ENCODE assay signal across 12 cellular contexts in genomic region chr9:27194401-27195091, GRCh38.
A peak's percentile ranks its signal among the peaks of the same experiment; 100 is the strongest.
DNase-seq lines count a peak whose midpoint lies in the region; ATAC-seq, FAIRE-seq and TF ChIP-seq lines count a peak whose summit lies in the region.
"Had no signal": no experiment of that assay in that cellular context is flagged by ENCODE, and none has a peak within 500 bp of the region (broad histone marks: within the 10 kb centered on the region; RNA-seq: fewer than 3 reads in every experiment).

No MANE protein-coding gene starts in this region.

- in situ Hi-C loops in GM13977 (cut with MboI; ENCODE audit: low pct_unique_long_range_greater_than_20kb, low sequenced_read_pairs, unreplicated experiment) = no loop called here

- POLR2A ChIA-PET in endothelial cell of umbilical vein (lab: Charles Lee) = no interaction called here

- no peaks in the 10 kb centered on the region for H3K79me2 ChIP-seq in endothelial cell of umbilical vein (ENCODE audit: control insufficient read depth, insufficient read depth, low read length)

- H3K4me1 ChIP-seq in endothelial cell of umbilical vein (ENCODE audit: control insufficient read depth, extremely low read depth, insufficient read depth, low read length) = peaks cover 42% of the 10 kb centered on the region

- DNase-seq in GM13977 (ENCODE audit: low spot score) (peak; percentile 3), LoVo (ENCODE audit: low spot score) (peak; percentile 72), endothelial cell of umbilical vein (ENCODE audit: low read depth, low spot score) (peak; percentile 85), renal cortical epithelial cell (ENCODE audit: low read depth) (peak; percentile 86), GM12892 (ENCODE audit: insufficient read length) (no peak), DMS79 treated with DMSO at 0.1 percent for 48 hours (lab: John Stamatoyannopoulos, UW) (no peak), NCI-H2029 (lab: John Stamatoyannopoulos, UW) (no peak)
- DNase-seq: activated CD4-positive, CD25-positive, alpha-beta regulatory T cell treated with anti-CD3 and anti-CD28 coated beads, Interleukin-2, amount 50 U/mL, for 72 hours; dorsolateral prefrontal cortex; naive B cell; NCI-H2107 had no signal

- TF ChIP-seq CTCF in GM13977 (IDR thresholded peaks at IDR 0.05; ENCODE audit: extremely low read depth, insufficient read depth, missing control alignments) (no peak), endothelial cell of umbilical vein (IDR thresholded peaks at IDR 0.05; ENCODE audit: extremely low read depth in 1 of 2, insufficient read depth in 1 of 2, low read depth in 1 of 2, low read length in 2 of 2) (no peak)

- no peaks in the 10 kb centered on the region for H3K9me3 ChIP-seq in endothelial cell of umbilical vein (replicated peaks; ENCODE audit: control insufficient read depth, insufficient read depth, low read length)

- H2AFZ ChIP-seq in endothelial cell of umbilical vein (ENCODE audit: low read depth, low read length) = no peak overlapping the region

- H4K20me1 ChIP-seq in endothelial cell of umbilical vein (replicated peaks; ENCODE audit: control insufficient read depth, extremely low read depth, insufficient read depth, low read length) = no peaks in the 10 kb centered on the region

- H3K4me2 ChIP-seq in endothelial cell of umbilical vein (ENCODE audit: insufficient read depth, low read length) = peak overlapping the region; percentile 70

- FAIRE-seq in endothelial cell of umbilical vein (lab: Jason Lieb, UNC) (peak; percentile 72), GM12892 (lab: Jason Lieb, UNC) (no peak)

- no peak overlapping the region for H3K4me3 ChIP-seq in endothelial cell of umbilical vein (replicated peaks in 1 of 3; ENCODE audit: insufficient read depth in 1 of 3, low read depth in 1 of 3, low read length in 3 of 3)
- H3K4me3 ChIP-seq: dorsolateral prefrontal cortex had no signal

- CTCF ChIA-PET in endothelial cell of umbilical vein (lab: Charles Lee) = interaction anchor here (0.7 to 0.8 kb wide), 2 partner anchors 66 to 161 kb away, joined by 3 read pairs; no protein-coding TSS in a partner anchor

- dilution Hi-C loops in endothelial cell of umbilical vein (cut with MboI; ENCODE audit: extremely low pct_ligation_motif_present, low sequenced_read_pairs) = no loop called here

- no TSS peak for BruUV-seq in endothelial cell of umbilical vein (replicated peaks; lab: Mats Ljungman, UMichigan)

- H3K27me3 ChIP-seq in endothelial cell of umbilical vein (ENCODE audit: control insufficient read depth in 2 of 2, insufficient read depth in 2 of 2, low read length in 2 of 2) = no peaks in the 10 kb centered on the region
- H3K27me3 ChIP-seq: dorsolateral prefrontal cortex had no signal

- no peak for TF ChIP-seq POLR2A in endothelial cell of umbilical vein (IDR thresholded peaks at IDR 0.05; ENCODE audit: low read depth, low read length)
- TF ChIP-seq POLR2A in GM12892 (IDR thresholded peaks at IDR 0.05; ENCODE audit: low read depth, low read length) = no peak

- intact Hi-C loops in endothelial cell of umbilical vein (cut with micrococcal nuclease) = loop anchor here (1.0 to 5.0 kb wide), 3 partner anchors 39 to 162 kb away; no protein-coding TSS in a partner anchor

- no peaks in the 10 kb centered on the region for H3K9me1 ChIP-seq in endothelial cell of umbilical vein (replicated peaks; ENCODE audit: control insufficient read depth, extremely low read depth, insufficient read depth, low read length)

- peak overlapping the region; percentile 19 for H3K9ac ChIP-seq in endothelial cell of umbilical vein (replicated peaks; ENCODE audit: extremely low read depth, insufficient read depth, low read length)

- no peak for ATAC-seq in HG03159 (IDR thresholded peaks at IDR 0.05; ENCODE audit: unreplicated experiment)

- peaks cover 8 to 13% of the 10 kb centered on the region in 2 experiments for H3K36me3 ChIP-seq in endothelial cell of umbilical vein (ENCODE audit: control insufficient read depth in 2 of 2, extremely low read depth in 1 of 2, insufficient read depth in 2 of 2, low read length in 2 of 2)

- peak overlapping the region; percentile 72 for H3K27ac ChIP-seq in endothelial cell of umbilical vein (ENCODE audit: insufficient read depth, low read depth, low read length)

TF ChIP-seq in endothelial cell of umbilical vein, 7 proteins besides CTCF, POLR2A, EP300 and RAD21:
- peak; percentile 89 for TF ChIP-seq JUN (IDR thresholded peaks at IDR 0.05; ENCODE audit: borderline replicate concordance, insufficient read depth, insufficient read length, low read depth)
- TF ChIP-seq MYC (IDR thresholded peaks at IDR 0.05; ENCODE audit: low read depth, low read length) = no peak
- TF ChIP-seq, protein P1, sequence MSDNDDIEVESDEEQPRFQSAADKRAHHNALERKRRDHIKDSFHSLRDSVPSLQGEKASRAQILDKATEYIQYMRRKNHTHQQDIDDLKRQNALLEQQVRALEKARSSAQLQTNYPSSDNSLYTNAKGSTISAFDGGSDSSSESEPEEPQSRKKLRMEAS (IDR thresholded peaks at IDR 0.05; ENCODE audit: insufficient read depth, insufficient read length) = no peak
- TF ChIP-seq FOS (IDR thresholded peaks at IDR 0.05; ENCODE audit: borderline replicate concordance, insufficient read depth, low read length) = peak; percentile 84
- TF ChIP-seq EZH2 (IDR thresholded peaks at IDR 0.05; ENCODE audit: borderline replicate concordance, low read depth, low read length, severe bottlenecking) = no peak
- TF ChIP-seq POLR2AphosphoS5 (IDR thresholded peaks at IDR 0.05; ENCODE audit: insufficient read depth, low read depth, low read length) = no peak
TF ChIP-seq in endothelial cell of umbilical vein: peak in this region for 2.

Comparison
In these comparisons a context has a peak if more than half of its experiments do, and no peak if none do; other contexts are left out.
1. DNase-seq: peak in GM13977 (single experiment), LoVo (single experiment), endothelial cell of umbilical vein (single experiment) and renal cortical epithelial cell (single experiment); none in GM12892 (single experiment), DMS79 treated with DMSO at 0.1 percent for 48 hours (single experiment) and NCI-H2029 (single experiment).